13 cellular contexts compared by ENCODE assay signal in the genomic region with DNA sequence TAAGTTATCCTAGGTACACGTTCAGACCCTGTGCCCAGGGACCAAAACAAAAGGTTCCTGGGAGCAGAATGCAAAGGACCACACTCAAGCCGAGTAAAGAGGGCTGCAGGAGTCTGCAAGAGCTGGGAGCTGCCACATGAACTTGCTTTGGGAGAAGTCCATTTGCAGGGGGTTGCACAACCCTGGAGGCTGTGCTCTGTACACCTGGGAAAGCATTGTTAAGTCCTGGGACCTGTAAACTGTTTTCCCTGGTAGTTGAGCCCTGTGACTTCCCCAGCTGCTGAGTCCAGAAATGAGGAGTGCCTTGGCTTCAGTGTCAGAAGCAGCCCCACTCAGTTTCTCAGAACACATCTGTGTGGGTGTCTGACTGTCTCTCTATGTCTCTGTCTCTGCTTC.
DNase-seq lines count a peak whose midpoint lies in the region; ATAC-seq and TF ChIP-seq lines count a peak whose summit lies in the region.
"Had no signal": no experiment of that assay in that cellular context is flagged by ENCODE, and none has a peak within 500 bp of the region (broad histone marks: within the 10 kb centered on the region; RNA-seq: fewer than 3 reads in every experiment).

No MANE protein-coding gene starts in this region.

- H3K79me2 ChIP-seq in KMS-11 (ENCODE audit: insufficient read depth, low read depth), result no peaks in the 10 kb centered on the region

- no peak for TF ChIP-seq POLR2A in breast epithelium (IDR thresholded peaks at IDR 0.05)

- CTCF ChIA-PET in A673 (lab: Charles Lee), result no interaction called here

- no peak for TF ChIP-seq CTCF in KMS-11 (conservative IDR thresholded peaks at IDR 0.05; ENCODE audit: low read depth, low read length)
- TF ChIP-seq CTCF in breast epithelium (IDR thresholded peaks at IDR 0.05), result no peak
- TF ChIP-seq CTCF in lower lobe of right lung (IDR thresholded peaks at IDR 0.05), result no peak
- no peak for TF ChIP-seq CTCF in A673 (conservative IDR thresholded peaks at IDR 0.05; ENCODE audit: low read depth, low read length)

- H3K27ac ChIP-seq in KMS-11 (peak overlapping the region; percentile 56), breast epithelium (peak overlapping the region; percentile 59 to 85), lower lobe of right lung (peak overlapping the region; percentile 56), stomach smooth muscle (ENCODE audit: low read length) (peak overlapping the region; percentile 88), A673 (ENCODE audit: low read depth, low read length, poor library complexity, severe bottlenecking) (no peak overlapping the region)

- H3K36me3 ChIP-seq in KMS-11 (ENCODE audit: insufficient read depth), result no peaks in the 10 kb centered on the region
- H3K36me3 ChIP-seq in breast epithelium, result no peaks in the 10 kb centered on the region
- no peaks in the 10 kb centered on the region for H3K36me3 ChIP-seq in lower lobe of right lung
- no peaks in the 10 kb centered on the region for H3K36me3 ChIP-seq in stomach smooth muscle (ENCODE audit: control insufficient read depth in 2 of 2, insufficient read depth in 2 of 2, low read length in 2 of 2)
- H3K36me3 ChIP-seq in A673 (ENCODE audit: insufficient read depth, low read length, poor library complexity, severe bottlenecking), result no peaks in the 10 kb centered on the region
- H3K36me3 ChIP-seq: pancreas had no signal

- BruUV-seq in A673 (replicated peaks; lab: Mats Ljungman, UMichigan), result no TSS peak

- H3K4me1 ChIP-seq in KMS-11 (ENCODE audit: low read depth, poor library complexity, severe bottlenecking) (peaks cover 18% of the 10 kb centered on the region), breast epithelium (no peaks in the 10 kb centered on the region), lower lobe of right lung (peaks cover 14% of the 10 kb centered on the region), stomach smooth muscle (ENCODE audit: control insufficient read depth, insufficient read depth, low read length) (peaks cover 35% of the 10 kb centered on the region), A673 (ENCODE audit: insufficient read depth, low read length, poor library complexity, severe bottlenecking) (no peaks in the 10 kb centered on the region)

- H3K27me3 ChIP-seq in KMS-11 (ENCODE audit: insufficient read depth, low read depth) (no peaks in the 10 kb centered on the region), breast epithelium (no peaks in the 10 kb centered on the region), lower lobe of right lung (ENCODE audit: low read depth) (no peaks in the 10 kb centered on the region), stomach smooth muscle (ENCODE audit: control insufficient read depth in 1 of 2, insufficient read depth in 2 of 2, low read length in 2 of 2) (no peaks in the 10 kb centered on the region), A673 (replicated peaks; ENCODE audit: insufficient read depth, low read depth, low read length, poor library complexity) (no peaks in the 10 kb centered on the region)
- H3K27me3 ChIP-seq: pancreas had no signal

- H2AFZ ChIP-seq in KMS-11 (ENCODE audit: low read depth), result peak overlapping the region; percentile 86

- H3K4me2 ChIP-seq in KMS-11, result peak overlapping the region; percentile 41; the same call in 1 of the 2 replicates

- no peaks in the 10 kb centered on the region for H3K9me3 ChIP-seq in breast epithelium
- H3K9me3 ChIP-seq in lower lobe of right lung, result no peaks in the 10 kb centered on the region
- no peaks in the 10 kb centered on the region for H3K9me3 ChIP-seq in stomach smooth muscle (ENCODE audit: control insufficient read depth in 2 of 2, low read length in 2 of 2)
- H3K9me3 ChIP-seq in A673 (ENCODE audit: low read depth, low read length, poor library complexity, severe bottlenecking), result no peaks in the 10 kb centered on the region
- H3K9me3 ChIP-seq: pancreas had no signal

- DNase-seq in breast epithelium (ENCODE audit: low spot score in 2 of 2) (peak in 1 of 2 donors; percentile 9), lower lobe of right lung (no peak), NCI-H2227 (lab: John Stamatoyannopoulos, UW; ENCODE audit: unreplicated experiment) (no peak), A673 (ENCODE audit: low spot score) (no peak)
- DNase-seq: CD8-positive, alpha-beta memory T cell; GOT3; NCI-H2081 treated with DMSO at 0.1 percent for 48 hours had no signal

- no peaks in the 10 kb centered on the region for H4K20me1 ChIP-seq in KMS-11 (ENCODE audit: insufficient read depth)

- H3K9ac ChIP-seq in KMS-11 (peak overlapping the region; percentile 19; the same call in 1 of the 2 replicates), stomach smooth muscle (ENCODE audit: low read length in 2 of 2) (peak overlapping the region in 1 of 2 donors; percentile 62)

- ATAC-seq in lower lobe of right lung (no peak), GM18519 (IDR thresholded peaks at IDR 0.05; ENCODE audit: low FRiP score, unreplicated experiment) (no peak), HG02610 (IDR thresholded peaks at IDR 0.05; ENCODE audit: unreplicated experiment) (no peak)
- ATAC-seq: K562 had no signal

- POLR2A ChIA-PET in A673 (lab: Charles Lee; ENCODE audit: low non-redundant PET), result no interaction called here

- intact Hi-C loops in breast epithelium (cut with DNase I; ENCODE audit: low total_unique reads) (loop anchor here (5.0 kb wide), 1 partner anchor 43 kb away; no protein-coding TSS in a partner anchor), lower lobe of right lung (cut with DNase I) (no loop called here), A673 (cut with micrococcal nuclease; ENCODE audit: unreplicated experiment) (no loop called here)

- H3K4me3 ChIP-seq in KMS-11 (IDR thresholded peaks at IDR 0.05; ENCODE audit: insufficient read depth, low read depth, low read length), result no peak overlapping the region
- H3K4me3 ChIP-seq in breast epithelium, result no peak overlapping the region
- no peak overlapping the region for H3K4me3 ChIP-seq in lower lobe of right lung
- H3K4me3 ChIP-seq in stomach smooth muscle (ENCODE audit: low read length in 2 of 2), result peak overlapping the region; percentile 27 to 47
- H3K4me3 ChIP-seq in A673 (ENCODE audit: low read depth, low read length, poor library complexity, severe bottlenecking), result no peak overlapping the region
- H3K4me3 ChIP-seq: K562, pancreas had no signal

Comparison
In these comparisons a context has a peak if more than half of its experiments do, and no peak if none do; other contexts are left out.
1. H3K4me3 ChIP-seq: peak in stomach smooth muscle (2 of 2); none in KMS-11 (single experiment), breast epithelium (0 of 3), lower lobe of right lung (single experiment) and A673 (single experiment).